Comparison of ENCODE assay signal across 25 cellular contexts in genomic region chr10:96298362-96298761, GRCh38. TPM values are rescaled to one million over a fixed set of nuclear protein-coding genes. Genes with fewer than 3 reads are reported as not detected.
"Had no signal": no experiment of that assay in that cellular context is flagged by ENCODE, and none has a peak within 500 bp of the region (broad histone marks: within the 10 kb centered on the region; RNA-seq: fewer than 3 reads in every experiment).

No MANE protein-coding gene starts in this region.

- H3K27ac ChIP-seq: dorsolateral prefrontal cortex, epithelial cell of prostate, psoas muscle, right lobe of liver, stomach, upper lobe of right lung had no signal

- DNase-seq: activated CD4-positive, alpha-beta T cell treated with anti-CD3 and anti-CD28 coated beads, Interleukin-2, amount 10 ng/mL, durations not matched to agents 24 days and 14 days; activated CD4-positive, CD25-positive, alpha-beta regulatory T cell; activated gamma-delta T cell treated with Interleukin-2 at 50 U/mL for 16 hours; anterior cingulate cortex; central memory CD4-positive, alpha-beta T cell; dorsolateral prefrontal cortex; endodermal cell; foreskin fibroblast; hypothalamus; mammary epithelial cell; psoas muscle; right lobe of liver; stimulated activated CD4-positive, alpha-beta T cell treated with anti-CD3 and anti-CD28 coated beads, Interleukin-4, amount 100 ng/mL, for 1 hour; stomach; T-helper 1 cell; T-helper 9 cell; upper lobe of right lung had no signal

- H3K9me3 ChIP-seq: psoas muscle, right lobe of liver, stomach, upper lobe of right lung had no signal

- H3K4me1 ChIP-seq: psoas muscle had no signal

- H3K36me3 ChIP-seq: right lobe of liver, stomach, upper lobe of right lung had no signal

- H3K4me3 ChIP-seq: dorsolateral prefrontal cortex, psoas muscle, right lobe of liver, smooth muscle cell, stomach, upper lobe of right lung had no signal

- H3K4me2 ChIP-seq: smooth muscle cell had no signal

- H3K27me3 ChIP-seq: right lobe of liver, upper lobe of right lung had no signal

- ATAC-seq: left lobe of liver, psoas muscle, right lobe of liver, upper lobe of right lung had no signal

RNA-seq across cellular contexts. Expression of gene DNTT, which starts 5.9 kb away (rescaled TPM):
- total RNA-seq: activated CD4-positive, alpha-beta T cell treated with anti-CD3 and anti-CD28 coated beads, Interleukin-2, amount 10 ng/mL, durations not matched to agents 24 days and 14 days; activated CD8-positive, alpha-beta memory T cell treated with anti-CD3 and anti-CD28 coated beads for 36 hours; activated T-helper 1 cell treated with anti-CD3 and anti-CD28 coated beads, Interleukin-12 subunit alpha, Interleukin-12 subunit beta, Interleukin-2, Interleukin-4 antibody, amounts not matched to agents 30 ng/mL and 10 ng/mL and 1 ng/mL, durations not matched to agents 14 hours and 24 hours and 36 hours; endodermal cell; left lobe of liver; mammary epithelial cell; osteocyte; psoas muscle; right lobe of liver; smooth muscle cell; stomach; temporal lobe; upper lobe of right lung had no signal
- polyA plus RNA-seq: keratinocyte, mammary epithelial cell, smooth muscle cell, stomach had no signal

RNA-seq across cellular contexts. Expression of gene BLNK, which starts 27.0 kb away (rescaled TPM):
- total RNA-seq: activated CD4-positive, alpha-beta T cell treated with anti-CD3 and anti-CD28 coated beads, Interleukin-2, amount 10 ng/mL, durations not matched to agents 24 days and 14 days; activated CD8-positive, alpha-beta memory T cell treated with anti-CD3 and anti-CD28 coated beads for 36 hours; activated T-helper 1 cell treated with anti-CD3 and anti-CD28 coated beads, Interleukin-12 subunit alpha, Interleukin-12 subunit beta, Interleukin-2, Interleukin-4 antibody, amounts not matched to agents 30 ng/mL and 10 ng/mL and 1 ng/mL, durations not matched to agents 14 hours and 24 hours and 36 hours; endodermal cell; osteocyte had no signal
